In the genomic region with DNA sequence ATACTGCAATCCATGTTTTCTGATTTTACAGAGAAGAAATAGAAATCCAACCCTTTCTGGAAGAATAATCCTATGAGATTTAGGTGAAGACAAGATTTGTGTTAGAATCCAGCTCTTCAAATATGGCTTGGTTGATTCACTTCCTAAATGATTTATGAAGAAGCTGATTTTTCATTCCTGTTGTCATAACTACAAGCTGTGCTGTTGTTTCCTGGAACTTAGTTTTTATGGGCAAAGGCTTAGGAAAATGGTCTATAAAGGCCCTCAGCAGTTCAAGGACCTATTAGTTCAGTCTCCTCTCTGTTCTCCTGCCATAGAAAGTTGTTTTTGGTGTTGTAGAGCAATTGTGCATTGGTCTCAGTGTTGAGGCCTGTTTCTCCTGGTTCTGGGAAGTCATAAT, we compare ENCODE assay signal across 13 cellular contexts.
A peak's percentile ranks its signal among the peaks of the same experiment; 100 is the strongest.
DNase-seq lines count a peak whose midpoint lies in the region; ATAC-seq and TF ChIP-seq lines count a peak whose summit lies in the region.
"Had no signal": no experiment of that assay in that cellular context is flagged by ENCODE, and none has a peak within 500 bp of the region (broad histone marks: within the 10 kb centered on the region; RNA-seq: fewer than 3 reads in every experiment).

No MANE protein-coding gene starts in this region.

- H2AFZ ChIP-seq in Karpas-422 (ENCODE audit: low read length) = no peak overlapping the region

- H3K4me1 Mint-ChIP-seq in activated B cell treated with CpG ODN at 0.5 μM for 24 hours (peaks cover 23% of the 10 kb centered on the region), WTC11 (peaks cover 4% of the 10 kb centered on the region; the same call in 1 of the 2 replicates)

- CTCF ChIA-PET in activated B cell treated with CpG ODN at 0.5 μM for 24 hours (lab: Charles Lee) = interaction anchor here (1.2 to 5.7 kb wide), 6 partner anchors 341 to 746 kb away, joined by 3 to 52 read pairs (median 17); no protein-coding TSS in a partner anchor
- CTCF ChIA-PET in WTC11 (lab: Charles Lee) = no interaction called here

- H3K4me2 ChIP-seq in skeletal muscle satellite cell (ENCODE audit: low read length) (no peak overlapping the region), Karpas-422 (ENCODE audit: low read depth, low read length, poor library complexity, severe bottlenecking) (no peak overlapping the region)

- H3K27ac Mint-ChIP-seq in activated B cell treated with CpG ODN at 0.5 μM for 24 hours (peak overlapping the region; percentile 83), WTC11 (no peak overlapping the region)
- H3K27ac Mint-ChIP-seq: H9 had no signal

- TF ChIP-seq CTCF in activated B cell treated with CpG ODN at 0.5 μM for 24 hours (IDR thresholded peaks at IDR 0.05) = no peak
- no peak for TF ChIP-seq CTCF in heart right ventricle (IDR thresholded peaks at IDR 0.05)
- TF ChIP-seq CTCF in WTC11 (IDR thresholded peaks at IDR 0.05) = no peak

- H3K4me3 ChIP-seq in heart right ventricle (no peak overlapping the region), skeletal muscle satellite cell (ENCODE audit: low read length) (no peak overlapping the region), Karpas-422 (ENCODE audit: low read length) (no peak overlapping the region)

- H3K9me3 ChIP-seq in heart right ventricle = no peaks in the 10 kb centered on the region
- H3K9me3 ChIP-seq in skeletal muscle satellite cell (replicated peaks; ENCODE audit: low read length) = no peaks in the 10 kb centered on the region
- no peaks in the 10 kb centered on the region for H3K9me3 ChIP-seq in Karpas-422 (ENCODE audit: low read length)
- H3K9me3 ChIP-seq: BE2C had no signal

- H3K9me3 Mint-ChIP-seq in activated B cell treated with CpG ODN at 0.5 μM for 24 hours = no peaks in the 10 kb centered on the region
- H3K9me3 Mint-ChIP-seq in WTC11 = peaks cover 8% of the 10 kb centered on the region

- DNase-seq in EH (ENCODE audit: low read depth) (peak; percentile 29), activated B cell treated with CpG ODN at 0.5 μM for 24 hours (no peak), heart right ventricle (no peak), NCI-H524 (lab: John Stamatoyannopoulos, UW) (no peak), WTC11 (ENCODE audit: low spot score) (no peak), COLO668 (lab: John Stamatoyannopoulos, UW; ENCODE audit: unreplicated experiment) (no peak), Karpas-422 (no peak)
- DNase-seq: activated CD4-positive, alpha-beta T cell treated with anti-CD3 and anti-CD28 coated beads for 1 hour; NCI-H1105; stimulated activated CD4-positive, alpha-beta T cell treated with anti-CD3 and anti-CD28 coated beads, Interleukin-12 subunit alpha, Interleukin-12 subunit beta, amount 100 ng/mL, for 4 hours had no signal

- H3K27me3 Mint-ChIP-seq in activated B cell treated with CpG ODN at 0.5 μM for 24 hours = no peaks in the 10 kb centered on the region
- no peaks in the 10 kb centered on the region for H3K27me3 Mint-ChIP-seq in WTC11 (ENCODE audit: low read depth)

- no peaks in the 10 kb centered on the region for H3K79me2 ChIP-seq in Karpas-422 (ENCODE audit: low read length)

- H3K36me3 Mint-ChIP-seq in activated B cell treated with CpG ODN at 0.5 μM for 24 hours (ENCODE audit: low read depth) (no peaks in the 10 kb centered on the region), WTC11 (peaks cover 6% of the 10 kb centered on the region)

- no peak for ATAC-seq in activated B cell treated with CpG ODN at 0.5 μM for 24 hours (ENCODE audit: low read depth)
- peak in 7 of 8 donors; percentile 11 to 52 (median 43) for ATAC-seq in heart right ventricle
- ATAC-seq in WTC11 = no peak

- peak overlapping the region; percentile 6 to 85 (median 70) for H3K27ac ChIP-seq in heart right ventricle
- no peak overlapping the region for H3K27ac ChIP-seq in Karpas-422 (ENCODE audit: low read length)

- H3K4me1 ChIP-seq in heart right ventricle (peaks cover 0 to 49% (median 38%) of the 10 kb centered on the region in 9 donors), skeletal muscle satellite cell (ENCODE audit: control insufficient read depth, insufficient read depth, low read length) (peaks cover 26% of the 10 kb centered on the region), Karpas-422 (ENCODE audit: low read length) (peaks cover 4% of the 10 kb centered on the region; the same call in 1 of the 2 replicates)
- H3K4me1 ChIP-seq: BE2C had no signal

- H3K27me3 ChIP-seq in heart right ventricle (no peaks in the 10 kb centered on the region), skeletal muscle satellite cell (ENCODE audit: control insufficient read depth, insufficient read depth, low read length) (no peaks in the 10 kb centered on the region), Karpas-422 (ENCODE audit: low read length) (0 out of 2 replicates have a peak, but pooled peaks cover 2% of the 10 kb centered on the region)
- H3K27me3 ChIP-seq: BE2C had no signal

- POLR2A ChIA-PET in activated B cell treated with CpG ODN at 0.5 μM for 24 hours (lab: Charles Lee) = no interaction called here
- POLR2A ChIA-PET in WTC11 (lab: Charles Lee) = no interaction called here

- H3K9me2 ChIP-seq in Karpas-422 (replicated peaks; ENCODE audit: insufficient read depth, low read length) = no peaks in the 10 kb centered on the region

- no peaks in the 10 kb centered on the region for H3K36me3 ChIP-seq in heart right ventricle
- H3K36me3 ChIP-seq in skeletal muscle satellite cell (ENCODE audit: insufficient read depth, low read length) = no peaks in the 10 kb centered on the region
- no peaks in the 10 kb centered on the region for H3K36me3 ChIP-seq in Karpas-422 (ENCODE audit: insufficient read depth, low read length)
- H3K36me3 ChIP-seq: BE2C had no signal

- intact Hi-C loops in activated B cell treated with CpG ODN at 0.5 μM for 24 hours (cut with micrococcal nuclease) (loop anchor here (2.0 to 5.0 kb wide), 3 partner anchors 132 to 343 kb away; no protein-coding TSS in a partner anchor), heart right ventricle (cut with DNase I) (loop anchor here (5.0 to 10.0 kb wide), 10 partner anchors 77 to 472 kb away; a partner anchor contains a TSS)

- H3K4me3 Mint-ChIP-seq in activated B cell treated with CpG ODN at 0.5 μM for 24 hours (no peak overlapping the region), WTC11 (no peak overlapping the region)
- H3K4me3 Mint-ChIP-seq: H9 had no signal

- H3K9ac ChIP-seq in skeletal muscle satellite cell (ENCODE audit: low read depth, low read length) (peak overlapping the region; percentile 6), Karpas-422 (ENCODE audit: low read length) (no peak overlapping the region)

- H4K20me1 ChIP-seq in Karpas-422 (ENCODE audit: insufficient read depth, low read depth, low read length) = no peaks in the 10 kb centered on the region

TF ChIP-seq in WTC11, 78 proteins besides CTCF, POLR2A, EP300 and RAD21 (continues in another document):
- TF ChIP-seq SMAD3 (CRISPR knock-in tag; IDR thresholded peaks at IDR 0.05; ENCODE audit: borderline replicate concordance) = no peak
- TF ChIP-seq, protein P1, sequence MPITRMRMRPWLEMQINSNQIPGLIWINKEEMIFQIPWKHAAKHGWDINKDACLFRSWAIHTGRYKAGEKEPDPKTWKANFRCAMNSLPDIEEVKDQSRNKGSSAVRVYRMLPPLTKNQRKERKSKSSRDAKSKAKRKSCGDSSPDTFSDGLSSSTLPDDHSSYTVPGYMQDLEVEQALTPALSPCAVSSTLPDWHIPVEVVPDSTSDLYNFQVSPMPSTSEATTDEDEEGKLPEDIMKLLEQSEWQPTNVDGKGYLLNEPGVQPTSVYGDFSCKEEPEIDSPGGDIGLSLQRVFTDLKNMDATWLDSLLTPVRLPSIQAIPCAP (CRISPR knock-in tag; IDR thresholded peaks at IDR 0.05) = no peak
- TF ChIP-seq, protein P2, sequence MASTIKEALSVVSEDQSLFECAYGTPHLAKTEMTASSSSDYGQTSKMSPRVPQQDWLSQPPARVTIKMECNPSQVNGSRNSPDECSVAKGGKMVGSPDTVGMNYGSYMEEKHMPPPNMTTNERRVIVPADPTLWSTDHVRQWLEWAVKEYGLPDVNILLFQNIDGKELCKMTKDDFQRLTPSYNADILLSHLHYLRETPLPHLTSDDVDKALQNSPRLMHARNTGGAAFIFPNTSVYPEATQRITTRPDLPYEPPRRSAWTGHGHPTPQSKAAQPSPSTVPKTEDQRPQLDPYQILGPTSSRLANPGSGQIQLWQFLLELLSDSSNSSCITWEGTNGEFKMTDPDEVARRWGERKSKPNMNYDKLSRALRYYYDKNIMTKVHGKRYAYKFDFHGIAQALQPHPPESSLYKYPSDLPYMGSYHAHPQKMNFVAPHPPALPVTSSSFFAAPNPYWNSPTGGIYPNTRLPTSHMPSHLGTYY (CRISPR knock-in tag; IDR thresholded peaks at IDR 0.05) = no peak
- TF ChIP-seq MYBL2 (CRISPR knock-in tag; IDR thresholded peaks at IDR 0.05) = no peak
- TF ChIP-seq NFATC4 (CRISPR knock-in tag; IDR thresholded peaks at IDR 0.05) = no peak
- TF ChIP-seq, protein P3, sequence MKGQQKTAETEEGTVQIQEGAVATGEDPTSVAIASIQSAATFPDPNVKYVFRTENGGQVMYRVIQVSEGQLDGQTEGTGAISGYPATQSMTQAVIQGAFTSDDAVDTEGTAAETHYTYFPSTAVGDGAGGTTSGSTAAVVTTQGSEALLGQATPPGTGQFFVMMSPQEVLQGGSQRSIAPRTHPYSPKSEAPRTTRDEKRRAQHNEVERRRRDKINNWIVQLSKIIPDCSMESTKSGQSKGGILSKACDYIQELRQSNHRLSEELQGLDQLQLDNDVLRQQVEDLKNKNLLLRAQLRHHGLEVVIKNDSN (CRISPR knock-in tag; IDR thresholded peaks at IDR 0.05) = no peak
- no peak for TF ChIP-seq NFE2L1 (CRISPR knock-in tag; IDR thresholded peaks at IDR 0.05)
- TF ChIP-seq ETV6 (CRISPR knock-in tag; IDR thresholded peaks at IDR 0.05) = no peak
- TF ChIP-seq, protein P4, sequence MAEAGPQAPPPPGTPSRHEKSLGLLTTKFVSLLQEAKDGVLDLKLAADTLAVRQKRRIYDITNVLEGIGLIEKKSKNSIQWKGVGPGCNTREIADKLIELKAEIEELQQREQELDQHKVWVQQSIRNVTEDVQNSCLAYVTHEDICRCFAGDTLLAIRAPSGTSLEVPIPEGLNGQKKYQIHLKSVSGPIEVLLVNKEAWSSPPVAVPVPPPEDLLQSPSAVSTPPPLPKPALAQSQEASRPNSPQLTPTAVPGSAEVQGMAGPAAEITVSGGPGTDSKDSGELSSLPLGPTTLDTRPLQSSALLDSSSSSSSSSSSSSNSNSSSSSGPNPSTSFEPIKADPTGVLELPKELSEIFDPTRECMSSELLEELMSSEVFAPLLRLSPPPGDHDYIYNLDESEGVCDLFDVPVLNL (CRISPR knock-in tag; IDR thresholded peaks at IDR 0.05; ENCODE audit: borderline replicate concordance, low read depth) = no peak
- no peak for TF ChIP-seq NFYB (CRISPR knock-in tag; conservative IDR thresholded peaks at IDR 0.05; ENCODE audit: low read depth)
- TF ChIP-seq TCF7 (CRISPR knock-in tag; IDR thresholded peaks at IDR 0.05; ENCODE audit: low read depth) = no peak

Comparison
In these comparisons a context has a peak if more than half of its experiments do, and no peak if none do; other contexts are left out.
1. ATAC-seq: peak in heart right ventricle (7 of 8); none in activated B cell treated with CpG ODN at 0.5 μM for 24 hours (single experiment) and WTC11 (single experiment).